In the genomic region with DNA sequence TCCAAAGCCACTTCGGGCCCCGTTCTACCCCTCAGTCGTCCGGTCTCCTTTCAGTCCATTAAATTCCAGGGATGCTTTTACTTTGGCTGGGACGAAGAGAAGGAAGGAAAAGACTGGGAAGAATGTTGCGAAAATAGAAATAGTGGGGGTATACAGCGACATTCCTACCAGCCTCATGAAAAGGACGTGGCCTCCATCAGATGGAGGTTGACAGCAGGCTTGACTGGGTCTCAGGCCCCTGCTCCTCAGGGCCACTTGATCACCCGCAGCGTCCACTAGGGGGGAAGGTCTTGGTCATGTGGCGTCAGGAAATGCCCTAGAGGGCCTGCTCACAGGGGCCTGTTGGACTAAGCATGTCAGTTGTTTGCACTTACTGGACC, we compare ENCODE assay signal across 8 cellular contexts. TPM values are rescaled to one million over a fixed set of nuclear protein-coding genes. Genes with fewer than 3 reads are reported as not detected.
DNase-seq lines count a peak whose midpoint lies in the region; ATAC-seq and TF ChIP-seq lines count a peak whose summit lies in the region.

No MANE protein-coding gene starts in this region.

- no peak overlapping the region for H3K27ac Mint-ChIP-seq in activated naive CD4-positive, alpha-beta T cell treated with anti-CD3 and anti-CD28 coated beads for 36 hours

- H3K9ac ChIP-seq in endocrine pancreas (ENCODE audit: control insufficient read depth, insufficient read depth, low read length), result peak overlapping the region; percentile 63

- H3K4me1 Mint-ChIP-seq in activated naive CD4-positive, alpha-beta T cell treated with anti-CD3 and anti-CD28 coated beads for 36 hours (ENCODE audit: low read depth), result peaks cover 7% of the 10 kb centered on the region

- H3K27me3 ChIP-seq in MG63 (no peaks in the 10 kb centered on the region), endocrine pancreas (ENCODE audit: control insufficient read depth, insufficient read depth, low read length) (no peaks in the 10 kb centered on the region), lower lobe of right lung (ENCODE audit: low read depth) (no peaks in the 10 kb centered on the region)

- peak; percentile 52 for TF ChIP-seq CTCF in lower lobe of right lung (IDR thresholded peaks at IDR 0.05)

- H3K4me3 Mint-ChIP-seq in activated naive CD4-positive, alpha-beta T cell treated with anti-CD3 and anti-CD28 coated beads for 36 hours, result peak overlapping the region; percentile 79

- no peaks in the 10 kb centered on the region for H3K9me3 Mint-ChIP-seq in activated naive CD4-positive, alpha-beta T cell treated with anti-CD3 and anti-CD28 coated beads for 36 hours

- H3K4me1 ChIP-seq in endocrine pancreas (ENCODE audit: control insufficient read depth, insufficient read depth, low read length) (peaks cover 14% of the 10 kb centered on the region), lower lobe of right lung (peaks cover 25% of the 10 kb centered on the region)

- H3K36me3 Mint-ChIP-seq in activated naive CD4-positive, alpha-beta T cell treated with anti-CD3 and anti-CD28 coated beads for 36 hours (ENCODE audit: low read depth), result no peaks in the 10 kb centered on the region

- CTCF ChIA-PET in activated naive CD4-positive, alpha-beta T cell treated with anti-CD3 and anti-CD28 coated beads for 36 hours (lab: Charles Lee), result no interaction called here
- CTCF ChIA-PET in HEK293T (lab: Yijun Ruan, JAX), result no interaction called here

- H3K9me3 ChIP-seq in MG63, result no peaks in the 10 kb centered on the region
- H3K9me3 ChIP-seq in endocrine pancreas (ENCODE audit: control insufficient read depth, low read length), result no peaks in the 10 kb centered on the region
- no peaks in the 10 kb centered on the region for H3K9me3 ChIP-seq in lower lobe of right lung

- H3K27ac ChIP-seq in lower lobe of right lung, result peak overlapping the region; percentile 93
- peak overlapping the region; percentile 96 for H3K27ac ChIP-seq in substantia nigra (ENCODE audit: low read depth, low read length, poor library complexity, severe bottlenecking)

- DNase-seq in activated naive CD4-positive, alpha-beta T cell treated with anti-CD3 and anti-CD28 coated beads for 36 hours, result peak; percentile 14
- DNase-seq in activated naive CD4-positive, alpha-beta T cell (lab: John Stamatoyannopoulos, UW), result no peak
- peak; percentile 55 for DNase-seq in HEK293T (ENCODE audit: extremely low spot score)
- peak; percentile 86 for DNase-seq in MG63
- DNase-seq in T1000 (lab: John Stamatoyannopoulos, UW), result peak; percentile 33
- DNase-seq in lower lobe of right lung, result peak; percentile 77
- DNase-seq in substantia nigra (lab: John Stamatoyannopoulos, UW), result peak; percentile 14 to 84 (median 65)

- H3K27me3 Mint-ChIP-seq in activated naive CD4-positive, alpha-beta T cell treated with anti-CD3 and anti-CD28 coated beads for 36 hours (ENCODE audit: low read depth), result peaks cover 10% of the 10 kb centered on the region

- H3K36me3 ChIP-seq in MG63, result no peaks in the 10 kb centered on the region; the same call in 1 of the 2 replicates
- H3K36me3 ChIP-seq in endocrine pancreas (ENCODE audit: control insufficient read depth, insufficient read depth, low read length), result no peaks in the 10 kb centered on the region
- H3K36me3 ChIP-seq in lower lobe of right lung, result no peaks in the 10 kb centered on the region

- H3K4me3 ChIP-seq in MG63, result peak overlapping the region; percentile 61
- H3K4me3 ChIP-seq in endocrine pancreas (ENCODE audit: control insufficient read depth, insufficient read depth, low read length), result peak overlapping the region; percentile 75
- H3K4me3 ChIP-seq in lower lobe of right lung, result peak overlapping the region; percentile 85

- peak; percentile 69 to 79 for ATAC-seq in lower lobe of right lung

- intact Hi-C loops in activated naive CD4-positive, alpha-beta T cell treated with anti-CD3 and anti-CD28 coated beads for 36 hours (cut with micrococcal nuclease), result loop anchor here (10.0 kb wide), 1 partner anchor 378 kb away; no protein-coding TSS in a partner anchor
- intact Hi-C loops in lower lobe of right lung (cut with DNase I), result no loop called here

- POLR2A ChIA-PET in HEK293T (lab: Yijun Ruan, JAX), result no interaction called here

TF ChIP-seq in HEK293T, 16 proteins besides CTCF, POLR2A, EP300 and RAD21:
- TF ChIP-seq BHLHE40 (IDR thresholded peaks at IDR 0.05; ENCODE audit: borderline replicate concordance), result no peak
- TF ChIP-seq FOXK2 (IDR thresholded peaks at IDR 0.05), result no peak
- no peak for TF ChIP-seq ARNT (IDR thresholded peaks at IDR 0.05)
- TF ChIP-seq CTBP1 (IDR thresholded peaks at IDR 0.05; ENCODE audit: borderline replicate concordance), result no peak
- TF ChIP-seq, protein P1, sequence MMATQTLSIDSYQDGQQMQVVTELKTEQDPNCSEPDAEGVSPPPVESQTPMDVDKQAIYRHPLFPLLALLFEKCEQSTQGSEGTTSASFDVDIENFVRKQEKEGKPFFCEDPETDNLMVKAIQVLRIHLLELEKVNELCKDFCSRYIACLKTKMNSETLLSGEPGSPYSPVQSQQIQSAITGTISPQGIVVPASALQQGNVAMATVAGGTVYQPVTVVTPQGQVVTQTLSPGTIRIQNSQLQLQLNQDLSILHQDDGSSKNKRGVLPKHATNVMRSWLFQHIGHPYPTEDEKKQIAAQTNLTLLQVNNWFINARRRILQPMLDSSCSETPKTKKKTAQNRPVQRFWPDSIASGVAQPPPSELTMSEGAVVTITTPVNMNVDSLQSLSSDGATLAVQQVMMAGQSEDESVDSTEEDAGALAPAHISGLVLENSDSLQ (IDR thresholded peaks at IDR 0.05), result no peak
- peak; percentile 69 for TF ChIP-seq L3MBTL2 (conservative IDR thresholded peaks at IDR 0.05)

RNA-seq across cellular contexts. Expression of gene ANKRD50, which starts 0.7 kb away (rescaled TPM):
- under 1 TPM; 0.57 to 0.74 TPM for total RNA-seq in activated naive CD4-positive, alpha-beta T cell treated with anti-CD3 and anti-CD28 coated beads for 36 hours
- 4.4 and 6.9 TPM in 2 replicates for total RNA-seq in MG63 (2014; rRNA removed; shearing (Covaris generic); ENCODE audit: low replicate concordance)
- total RNA-seq in lower lobe of right lung, result 22.5 TPM

Comparison
In these comparisons a context has a peak if more than half of its experiments do, and no peak if none do; other contexts are left out.
1. DNase-seq: peak in activated naive CD4-positive, alpha-beta T cell treated with anti-CD3 and anti-CD28 coated beads for 36 hours (single experiment), HEK293T (single experiment), MG63 (single experiment), T1000 (single experiment), lower lobe of right lung (single experiment) and substantia nigra (49 of 49); none in activated naive CD4-positive, alpha-beta T cell (0 of 4).
2. Peak in every context shown above with its lines, with median percentiles within 50 percentile points of each other: H3K4me3 ChIP-seq.